ENCODE assay signal across 9 cellular contexts in the genomic region with DNA sequence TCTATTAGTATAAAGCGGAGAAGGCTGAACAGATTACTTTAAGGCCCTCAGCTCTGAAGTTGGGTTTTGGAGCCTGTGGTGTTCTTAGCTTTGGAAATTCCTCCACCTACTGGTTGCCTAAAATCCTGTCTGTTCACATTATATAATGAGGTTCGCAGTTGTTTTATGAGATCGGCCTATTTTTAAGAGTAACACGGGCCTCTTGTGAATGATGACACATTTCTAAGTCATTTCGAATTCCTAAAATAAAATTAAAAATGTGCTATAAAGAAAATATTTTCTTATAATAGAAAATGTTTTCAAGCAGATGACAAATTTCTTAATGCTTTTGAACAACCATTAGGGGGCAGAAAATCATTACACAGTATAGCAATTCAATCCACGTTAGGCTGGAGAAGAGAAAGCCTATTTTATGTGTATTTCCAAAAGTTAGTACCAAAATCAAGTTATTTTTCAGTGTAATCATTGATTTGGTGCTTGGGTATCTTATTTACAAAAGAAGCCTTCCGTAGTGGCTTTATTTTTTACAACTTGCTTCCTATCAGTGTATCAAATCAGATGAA. TPM values are rescaled to one million over a fixed set of nuclear protein-coding genes. Genes with fewer than 3 reads are reported as not detected.
DNase-seq lines count a peak whose midpoint lies in the region; ATAC-seq and TF ChIP-seq lines count a peak whose summit lies in the region.
"Had no signal": no experiment of that assay in that cellular context is flagged by ENCODE, and none has a peak within 500 bp of the region (broad histone marks: within the 10 kb centered on the region; RNA-seq: fewer than 3 reads in every experiment).

No MANE protein-coding gene starts in this region.

- TF ChIP-seq CTCF in GM23338 (conservative IDR thresholded peaks at IDR 0.05; ENCODE audit: low read depth in 2 of 2) (peak; percentile 77 to 95), SK-N-SH (IDR thresholded peaks at IDR 0.05) (peak; percentile 96)

- H3K36me3 Mint-ChIP-seq in GM23338 (ENCODE audit: low read depth) = peaks cover 3% of the 10 kb centered on the region; the same call in 1 of the 3 replicates
- H3K36me3 Mint-ChIP-seq: activated naive CD8-positive, alpha-beta T cell had no signal

- H3K4me1 ChIP-seq in GM23338 (ENCODE audit: insufficient read depth) (no peaks in the 10 kb centered on the region), SK-N-SH (ENCODE audit: control insufficient read depth in 1 of 2, insufficient read depth in 2 of 2, low read depth in 1 of 2, low read length in 1 of 2) (no peaks in the 10 kb centered on the region)

- H3F3A ChIP-seq in GM23338 (replicated peaks; ENCODE audit: low read depth) (no peaks in the 10 kb centered on the region), SK-N-SH (replicated peaks; ENCODE audit: insufficient read depth) (peaks cover 10% of the 10 kb centered on the region)

- WGBS in SK-N-SH (ENCODE audit: low lambda C conversion rate) = 15% methylated on average over 7 of the region's 7 CpGs

- POLR2A ChIA-PET in SK-N-SH (lab: Yijun Ruan, JAX) = no interaction called here

- peaks cover 8% of the 10 kb centered on the region; the same call in 2 of the 3 replicates for H3K9me3 Mint-ChIP-seq in GM23338

- no peaks in the 10 kb centered on the region for H3K9me3 ChIP-seq in SK-N-SH

- H3K9ac ChIP-seq in SK-N-SH = no peak overlapping the region

- H2AFZ ChIP-seq in GM23338 = no peak overlapping the region
- H2AFZ ChIP-seq in SK-N-SH (ENCODE audit: low read depth) = peak overlapping the region; percentile 10; the same call in 1 of the 2 replicates

- no peak for TF ChIP-seq EP300 in SK-N-SH (IDR thresholded peaks at IDR 0.05; ENCODE audit: borderline replicate concordance in 1 of 2, low read depth in 1 of 2, low read length in 1 of 2)

- H3K4me1 Mint-ChIP-seq in GM23338 = no peaks in the 10 kb centered on the region

- H3K36me3 ChIP-seq in GM23338 (ENCODE audit: insufficient read depth) = no peaks in the 10 kb centered on the region
- no peaks in the 10 kb centered on the region for H3K36me3 ChIP-seq in SK-N-SH (replicated peaks in 1 of 2; ENCODE audit: control insufficient read depth in 1 of 2, insufficient read depth in 2 of 2, low read length in 1 of 2)

- H3K27me3 Mint-ChIP-seq in GM23338 (ENCODE audit: insufficient read depth, low read depth, poor library complexity) = peaks cover 6% of the 10 kb centered on the region
- H3K27me3 Mint-ChIP-seq: activated naive CD8-positive, alpha-beta T cell had no signal

- H3K4me3 ChIP-seq in GM23338 = no peak overlapping the region
- H3K4me3 ChIP-seq in SK-N-SH (ENCODE audit: low read depth in 2 of 2, low read length in 1 of 2) = peak overlapping the region; percentile 7 to 21; a peak in 2 of 4 replicates

- no peak overlapping the region for H3K27ac Mint-ChIP-seq in GM23338
- H3K27ac Mint-ChIP-seq: activated naive CD8-positive, alpha-beta T cell had no signal

- H3K27me3 ChIP-seq in GM23338 (ENCODE audit: insufficient read depth) (peaks cover 9% of the 10 kb centered on the region; the same call in 1 of the 2 replicates), SK-N-SH (ENCODE audit: insufficient read depth) (no peaks in the 10 kb centered on the region)

- peak; percentile 33 for ATAC-seq in GM23338
- peak; percentile 71 for ATAC-seq in esophagus mucosa
- ATAC-seq in GM18505 (IDR thresholded peaks at IDR 0.05; ENCODE audit: unreplicated experiment) = no peak

- CTCF ChIA-PET in SK-N-SH (lab: Yijun Ruan, JAX) = interaction anchor here (0.5 to 3.5 kb wide), 73 partner anchors 10 to 918 kb away, joined by 3 to 51 read pairs (median 3); a partner anchor contains a TSS

- H3K4me2 ChIP-seq in GM23338 (no peak overlapping the region), SK-N-SH (no peak overlapping the region)

- H3K27ac ChIP-seq in GM23338 (ENCODE audit: low read depth) = no peak overlapping the region
- peak overlapping the region in 1 of 2 experiments; percentile 20; a peak in 1 of 4 replicates for H3K27ac ChIP-seq in SK-N-SH (ENCODE audit: low read depth in 2 of 2, low read length in 1 of 2)

- no peaks in the 10 kb centered on the region for H3K9me2 ChIP-seq in GM23338 (ENCODE audit: insufficient read depth)
- no peaks in the 10 kb centered on the region for H3K9me2 ChIP-seq in SK-N-SH

- no peaks in the 10 kb centered on the region for H4K20me1 ChIP-seq in GM23338 (replicated peaks; ENCODE audit: insufficient read depth)
- no peaks in the 10 kb centered on the region for H4K20me1 ChIP-seq in SK-N-SH (ENCODE audit: insufficient read depth)

- DNase-seq in ELF-1 (ENCODE audit: low read depth, low spot score) (peak; percentile 41), GM23338 (ENCODE audit: low spot score) (peak; percentile 80), NCI-H1105 treated with DMSO at 0.1 percent for 48 hours (lab: John Stamatoyannopoulos, UW) (peak; percentile 84), SK-N-SH (peak; percentile 69), myocyte (ENCODE audit: low read depth) (peak; percentile 89)
- no peak for DNase-seq in activated CD4-positive, CD25-positive, alpha-beta regulatory T cell treated with anti-CD3 and anti-CD28 coated beads, Interleukin-2, amount 50 U/mL, for 72 hours

- TF ChIP-seq RAD21 in SK-N-SH (IDR thresholded peaks at IDR 0.05; ENCODE audit: low read length) = peak; percentile 82

- H3K79me2 ChIP-seq in GM23338 (replicated peaks; ENCODE audit: insufficient read depth) = no peaks in the 10 kb centered on the region
- H3K79me2 ChIP-seq in SK-N-SH (ENCODE audit: insufficient read depth) = no peaks in the 10 kb centered on the region

- no peak for TF ChIP-seq POLR2A in GM18505 (IDR thresholded peaks at IDR 0.05; ENCODE audit: borderline replicate concordance, extremely low read depth, insufficient read depth, insufficient read length)

- no peak overlapping the region for H3K4me3 Mint-ChIP-seq in GM23338

TF ChIP-seq in GM23338, 12 proteins besides CTCF, POLR2A, EP300 and RAD21 (continues in another document):
- TF ChIP-seq NANOG (IDR thresholded peaks at IDR 0.05; ENCODE audit: borderline replicate concordance) (no peak), STAT1 (IDR thresholded peaks at IDR 0.05; ENCODE audit: unreplicated experiment) (no peak)
- TF ChIP-seq, protein P1, sequence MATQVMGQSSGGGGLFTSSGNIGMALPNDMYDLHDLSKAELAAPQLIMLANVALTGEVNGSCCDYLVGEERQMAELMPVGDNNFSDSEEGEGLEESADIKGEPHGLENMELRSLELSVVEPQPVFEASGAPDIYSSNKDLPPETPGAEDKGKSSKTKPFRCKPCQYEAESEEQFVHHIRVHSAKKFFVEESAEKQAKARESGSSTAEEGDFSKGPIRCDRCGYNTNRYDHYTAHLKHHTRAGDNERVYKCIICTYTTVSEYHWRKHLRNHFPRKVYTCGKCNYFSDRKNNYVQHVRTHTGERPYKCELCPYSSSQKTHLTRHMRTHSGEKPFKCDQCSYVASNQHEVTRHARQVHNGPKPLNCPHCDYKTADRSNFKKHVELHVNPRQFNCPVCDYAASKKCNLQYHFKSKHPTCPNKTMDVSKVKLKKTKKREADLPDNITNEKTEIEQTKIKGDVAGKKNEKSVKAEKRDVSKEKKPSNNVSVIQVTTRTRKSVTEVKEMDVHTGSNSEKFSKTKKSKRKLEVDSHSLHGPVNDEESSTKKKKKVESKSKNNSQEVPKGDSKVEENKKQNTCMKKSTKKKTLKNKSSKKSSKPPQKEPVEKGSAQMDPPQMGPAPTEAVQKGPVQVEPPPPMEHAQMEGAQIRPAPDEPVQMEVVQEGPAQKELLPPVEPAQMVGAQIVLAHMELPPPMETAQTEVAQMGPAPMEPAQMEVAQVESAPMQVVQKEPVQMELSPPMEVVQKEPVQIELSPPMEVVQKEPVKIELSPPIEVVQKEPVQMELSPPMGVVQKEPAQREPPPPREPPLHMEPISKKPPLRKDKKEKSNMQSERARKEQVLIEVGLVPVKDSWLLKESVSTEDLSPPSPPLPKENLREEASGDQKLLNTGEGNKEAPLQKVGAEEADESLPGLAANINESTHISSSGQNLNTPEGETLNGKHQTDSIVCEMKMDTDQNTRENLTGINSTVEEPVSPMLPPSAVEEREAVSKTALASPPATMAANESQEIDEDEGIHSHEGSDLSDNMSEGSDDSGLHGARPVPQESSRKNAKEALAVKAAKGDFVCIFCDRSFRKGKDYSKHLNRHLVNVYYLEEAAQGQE (IDR thresholded peaks at IDR 0.05; ENCODE audit: unreplicated experiment) = no peak

TF ChIP-seq in SK-N-SH, 30 proteins besides CTCF, POLR2A, EP300 and RAD21:
- TF ChIP-seq SMC3 (IDR thresholded peaks at IDR 0.05; ENCODE audit: low read depth, low read length) (peak; percentile 68), TEAD4 (IDR thresholded peaks at IDR 0.05; ENCODE audit: borderline replicate concordance, insufficient read depth) (no peak), RFX5 (IDR thresholded peaks at IDR 0.05; ENCODE audit: low read length) (peak; percentile 59; the same call in 1 of the 2 replicates)
- TF ChIP-seq, protein P2, sequence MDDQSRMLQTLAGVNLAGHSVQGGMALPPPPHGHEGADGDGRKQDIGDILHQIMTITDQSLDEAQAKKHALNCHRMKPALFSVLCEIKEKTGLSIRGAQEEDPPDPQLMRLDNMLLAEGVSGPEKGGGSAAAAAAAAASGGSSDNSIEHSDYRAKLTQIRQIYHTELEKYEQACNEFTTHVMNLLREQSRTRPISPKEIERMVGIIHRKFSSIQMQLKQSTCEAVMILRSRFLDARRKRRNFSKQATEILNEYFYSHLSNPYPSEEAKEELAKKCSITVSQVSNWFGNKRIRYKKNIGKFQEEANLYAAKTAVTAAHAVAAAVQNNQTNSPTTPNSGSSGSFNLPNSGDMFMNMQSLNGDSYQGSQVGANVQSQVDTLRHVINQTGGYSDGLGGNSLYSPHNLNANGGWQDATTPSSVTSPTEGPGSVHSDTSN (IDR thresholded peaks at IDR 0.05) = no peak

RNA-seq across cellular contexts. Expression of a gene that starts 15.8 kb away (rescaled TPM):
- 12.1 and 15.6 TPM in 2 replicates for total RNA-seq in GM23338 (2014; rRNA removed; shearing (Covaris generic))
- 3.7 and 4.0 TPM in 2 replicates for polyA plus RNA-seq in GM23338 (2016; fragmentation: Nextera tagmentation; extraction: Ambion mirVana)
- polyA plus RNA-seq in SK-N-SH (2012; rRNA removed) = 5.0 and 6.8 TPM in 2 replicates
- 8.4 and 9.6 TPM in 2 replicates for polyA plus RNA-seq in SK-N-SH (2012; cell fraction: cytosol; rRNA removed)
- 3.4 and 7.0 TPM in 2 replicates for polyA plus RNA-seq in SK-N-SH (2012; cell fraction: nucleus; rRNA removed)
- 7.6 TPM for total RNA-seq in esophagus mucosa
- total RNA-seq in myocyte = 25.7 and 28.1 TPM in 2 replicates
- polyA plus RNA-seq in myocyte (2012) = 15.6 TPM
